Comparison of ENCODE assay signal across 1 cellular context in genomic region chr2:175036582-175037018, GRCh38.
A peak's percentile ranks its signal among the peaks of the same experiment; 100 is the strongest.
TF ChIP-seq lines count a peak whose summit lies in the region.

No MANE protein-coding gene starts in this region.

TF ChIP-seq in HepG2, 621 proteins besides CTCF, POLR2A, EP300 and RAD21 (continued from another document and continues in another):
- TF ChIP-seq ARID5B (CRISPR knock-in tag; IDR thresholded peaks at IDR 0.05) = peak; percentile 65; the same call in 1 of the 2 replicates
- 0 out of 2 replicates have a peak, but pooled peaks have one; percentile 13 for TF ChIP-seq ZNF652 (CRISPR knock-in tag; IDR thresholded peaks at IDR 0.05; ENCODE audit: borderline replicate concordance, low read depth)
- TF ChIP-seq RNF2 (conservative IDR thresholded peaks at IDR 0.05; ENCODE audit: low read depth) = no peak
- TF ChIP-seq SNAPC2 (CRISPR knock-in tag; IDR thresholded peaks at IDR 0.05) = no peak
- TF ChIP-seq CREM (IDR thresholded peaks at IDR 0.05) = no peak
- TF ChIP-seq CREM (CRISPR knock-in tag; IDR thresholded peaks at IDR 0.05) = no peak
- 0 out of 2 replicates have a peak, but pooled peaks have one; percentile 26 for TF ChIP-seq HDAC2 (CRISPR knock-in tag; IDR thresholded peaks at IDR 0.05)
- TF ChIP-seq ZNF317 (CRISPR knock-in tag; IDR thresholded peaks at IDR 0.05) = no peak
- no peak for TF ChIP-seq CEBPZ (IDR thresholded peaks at IDR 0.05; ENCODE audit: low read length)
- TF ChIP-seq SCMH1 (CRISPR knock-in tag; IDR thresholded peaks at IDR 0.05; ENCODE audit: borderline replicate concordance) = no peak
- TF ChIP-seq ZMAT5 (CRISPR knock-in tag; IDR thresholded peaks at IDR 0.05; ENCODE audit: borderline replicate concordance, low read depth) = no peak
- no peak for TF ChIP-seq FOXK2 (IDR thresholded peaks at IDR 0.05)
- no peak for TF ChIP-seq ZNF407 (CRISPR knock-in tag; IDR thresholded peaks at IDR 0.05; ENCODE audit: not compliant biosample characterization)
- peak; percentile 32; the same call in 1 of the 2 replicates for TF ChIP-seq ZNF362 (CRISPR knock-in tag; IDR thresholded peaks at IDR 0.05; ENCODE audit: borderline replicate concordance)
- TF ChIP-seq HNF4G (IDR thresholded peaks at IDR 0.05; ENCODE audit: borderline replicate concordance, low read depth, low read length) = peak; percentile 72; the same call in 1 of the 2 replicates
- no peak for TF ChIP-seq HNF4G (CRISPR knock-in tag; IDR thresholded peaks at IDR 0.05; ENCODE audit: borderline replicate concordance, low read depth)
- TF ChIP-seq RBFOX2 (IDR thresholded peaks at IDR 0.05; ENCODE audit: low read depth, low read length) = no peak
- peak; percentile 71 for TF ChIP-seq STAG1 (CRISPR knock-in tag; IDR thresholded peaks at IDR 0.05)
- TF ChIP-seq RXRA (CRISPR knock-in tag; IDR thresholded peaks at IDR 0.05) = no peak
- no peak for TF ChIP-seq ZNF629 (CRISPR knock-in tag; conservative IDR thresholded peaks at IDR 0.05)
- TF ChIP-seq REPIN1 (CRISPR knock-in tag; IDR thresholded peaks at IDR 0.05; ENCODE audit: borderline replicate concordance, low read depth) = no peak
- TF ChIP-seq THRA (CRISPR knock-in tag; IDR thresholded peaks at IDR 0.05; ENCODE audit: borderline replicate concordance) = peak; percentile 35; the same call in 1 of the 2 replicates
- no peak for TF ChIP-seq MLLT10 (CRISPR knock-in tag; IDR thresholded peaks at IDR 0.05)
- TF ChIP-seq HOXA3 (CRISPR knock-in tag; IDR thresholded peaks at IDR 0.05) = no peak
- TF ChIP-seq SIN3B (IDR thresholded peaks at IDR 0.05; ENCODE audit: low read length) = no peak
- TF ChIP-seq IRF9 (CRISPR knock-in tag; IDR thresholded peaks at IDR 0.05; ENCODE audit: borderline replicate concordance) = no peak; the same call in 1 of the 2 replicates
- TF ChIP-seq BHLHE40 (IDR thresholded peaks at IDR 0.05; ENCODE audit: low read length) = no peak
- no peak for TF ChIP-seq IKZF4 (CRISPR knock-in tag; IDR thresholded peaks at IDR 0.05; ENCODE audit: borderline replicate concordance, low read depth, not compliant biosample characterization)
- TF ChIP-seq ZUFSP (CRISPR knock-in tag; IDR thresholded peaks at IDR 0.05; ENCODE audit: borderline replicate concordance) = no peak
- no peak for TF ChIP-seq SP140L (CRISPR knock-in tag; IDR thresholded peaks at IDR 0.05; ENCODE audit: borderline replicate concordance)
- TF ChIP-seq ZNF564 (CRISPR knock-in tag; IDR thresholded peaks at IDR 0.05) = no peak
- TF ChIP-seq PHB2 (IDR thresholded peaks at IDR 0.05; ENCODE audit: partially characterized antibody) = no peak
